Comparison of ENCODE assay signal across 2 cellular contexts in the genomic region with DNA sequence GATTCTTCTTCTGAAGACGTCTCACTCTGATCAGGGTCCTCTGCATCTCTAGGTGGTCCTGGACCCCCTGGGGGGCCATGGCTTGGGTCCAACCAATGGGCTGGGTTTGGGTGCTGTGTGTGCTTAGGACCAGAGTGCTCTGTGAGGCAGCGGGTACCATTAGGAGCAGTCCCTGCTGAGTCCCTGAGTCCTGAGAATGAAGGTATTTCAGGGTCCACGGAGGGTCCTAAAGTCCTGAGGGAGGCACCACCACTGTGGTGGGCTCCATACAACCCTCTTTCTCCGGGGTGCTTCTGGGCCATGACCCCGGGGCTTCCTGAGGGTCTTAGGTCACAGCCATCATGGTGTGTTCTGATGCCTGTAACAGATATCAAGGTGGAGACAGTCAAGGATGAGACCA.
TF ChIP-seq lines count a peak whose summit lies in the region.

No MANE protein-coding gene starts in this region.

TF ChIP-seq in HEK293, 187 proteins besides CTCF, POLR2A, EP300 and RAD21 (continued from another document):
- TF ChIP-seq ZNF10 (tag by site-specific recombination; IDR thresholded peaks at IDR 0.05), result no peak
- TF ChIP-seq HOXC10 (CRISPR knock-in tag; IDR thresholded peaks at IDR 0.05), result no peak
- TF ChIP-seq ZNF501 (tag by site-specific recombination; IDR thresholded peaks at IDR 0.05), result no peak
- TF ChIP-seq, protein P1, sequence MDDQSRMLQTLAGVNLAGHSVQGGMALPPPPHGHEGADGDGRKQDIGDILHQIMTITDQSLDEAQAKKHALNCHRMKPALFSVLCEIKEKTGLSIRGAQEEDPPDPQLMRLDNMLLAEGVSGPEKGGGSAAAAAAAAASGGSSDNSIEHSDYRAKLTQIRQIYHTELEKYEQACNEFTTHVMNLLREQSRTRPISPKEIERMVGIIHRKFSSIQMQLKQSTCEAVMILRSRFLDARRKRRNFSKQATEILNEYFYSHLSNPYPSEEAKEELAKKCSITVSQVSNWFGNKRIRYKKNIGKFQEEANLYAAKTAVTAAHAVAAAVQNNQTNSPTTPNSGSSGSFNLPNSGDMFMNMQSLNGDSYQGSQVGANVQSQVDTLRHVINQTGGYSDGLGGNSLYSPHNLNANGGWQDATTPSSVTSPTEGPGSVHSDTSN (CRISPR knock-in tag; IDR thresholded peaks at IDR 0.05), result no peak
- TF ChIP-seq ZNF311 (tag by site-specific recombination; IDR thresholded peaks at IDR 0.05; ENCODE audit: borderline replicate concordance), result no peak

TF ChIP-seq in WTC11, 78 proteins besides CTCF, POLR2A, EP300 and RAD21 (continued from another document):
- TF ChIP-seq IRF2 (CRISPR knock-in tag; IDR thresholded peaks at IDR 0.05; ENCODE audit: borderline replicate concordance, low read depth), result no peak
- TF ChIP-seq, protein P2, sequence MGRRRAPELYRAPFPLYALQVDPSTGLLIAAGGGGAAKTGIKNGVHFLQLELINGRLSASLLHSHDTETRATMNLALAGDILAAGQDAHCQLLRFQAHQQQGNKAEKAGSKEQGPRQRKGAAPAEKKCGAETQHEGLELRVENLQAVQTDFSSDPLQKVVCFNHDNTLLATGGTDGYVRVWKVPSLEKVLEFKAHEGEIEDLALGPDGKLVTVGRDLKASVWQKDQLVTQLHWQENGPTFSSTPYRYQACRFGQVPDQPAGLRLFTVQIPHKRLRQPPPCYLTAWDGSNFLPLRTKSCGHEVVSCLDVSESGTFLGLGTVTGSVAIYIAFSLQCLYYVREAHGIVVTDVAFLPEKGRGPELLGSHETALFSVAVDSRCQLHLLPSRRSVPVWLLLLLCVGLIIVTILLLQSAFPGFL (CRISPR knock-in tag; IDR thresholded peaks at IDR 0.05; ENCODE audit: borderline replicate concordance), result no peak
- TF ChIP-seq, protein P3, sequence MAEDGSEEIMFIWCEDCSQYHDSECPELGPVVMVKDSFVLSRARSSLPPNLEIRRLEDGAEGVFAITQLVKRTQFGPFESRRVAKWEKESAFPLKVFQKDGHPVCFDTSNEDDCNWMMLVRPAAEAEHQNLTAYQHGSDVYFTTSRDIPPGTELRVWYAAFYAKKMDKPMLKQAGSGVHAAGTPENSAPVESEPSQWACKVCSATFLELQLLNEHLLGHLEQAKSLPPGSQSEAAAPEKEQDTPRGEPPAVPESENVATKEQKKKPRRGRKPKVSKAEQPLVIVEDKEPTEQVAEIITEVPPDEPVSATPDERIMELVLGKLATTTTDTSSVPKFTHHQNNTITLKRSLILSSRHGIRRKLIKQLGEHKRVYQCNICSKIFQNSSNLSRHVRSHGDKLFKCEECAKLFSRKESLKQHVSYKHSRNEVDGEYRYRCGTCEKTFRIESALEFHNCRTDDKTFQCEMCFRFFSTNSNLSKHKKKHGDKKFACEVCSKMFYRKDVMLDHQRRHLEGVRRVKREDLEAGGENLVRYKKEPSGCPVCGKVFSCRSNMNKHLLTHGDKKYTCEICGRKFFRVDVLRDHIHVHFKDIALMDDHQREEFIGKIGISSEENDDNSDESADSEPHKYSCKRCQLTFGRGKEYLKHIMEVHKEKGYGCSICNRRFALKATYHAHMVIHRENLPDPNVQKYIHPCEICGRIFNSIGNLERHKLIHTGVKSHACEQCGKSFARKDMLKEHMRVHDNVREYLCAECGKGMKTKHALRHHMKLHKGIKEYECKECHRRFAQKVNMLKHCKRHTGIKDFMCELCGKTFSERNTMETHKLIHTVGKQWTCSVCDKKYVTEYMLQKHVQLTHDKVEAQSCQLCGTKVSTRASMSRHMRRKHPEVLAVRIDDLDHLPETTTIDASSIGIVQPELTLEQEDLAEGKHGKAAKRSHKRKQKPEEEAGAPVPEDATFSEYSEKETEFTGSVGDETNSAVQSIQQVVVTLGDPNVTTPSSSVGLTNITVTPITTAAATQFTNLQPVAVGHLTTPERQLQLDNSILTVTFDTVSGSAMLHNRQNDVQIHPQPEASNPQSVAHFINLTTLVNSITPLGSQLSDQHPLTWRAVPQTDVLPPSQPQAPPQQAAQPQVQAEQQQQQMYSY (CRISPR knock-in tag; IDR thresholded peaks at IDR 0.05), result no peak
- TF ChIP-seq, protein P4, sequence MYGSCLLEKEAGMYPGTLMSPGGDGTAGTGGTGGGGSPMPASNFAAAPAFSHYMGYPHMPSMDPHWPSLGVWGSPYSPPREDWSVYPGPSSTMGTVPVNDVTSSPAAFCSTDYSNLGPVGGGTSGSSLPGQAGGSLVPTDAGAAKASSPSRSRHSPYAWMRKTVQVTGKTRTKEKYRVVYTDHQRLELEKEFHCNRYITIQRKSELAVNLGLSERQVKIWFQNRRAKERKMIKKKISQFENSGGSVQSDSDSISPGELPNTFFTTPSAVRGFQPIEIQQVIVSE (CRISPR knock-in tag; IDR thresholded peaks at IDR 0.05; ENCODE audit: borderline replicate concordance), result no peak
- TF ChIP-seq PRRX2 (CRISPR knock-in tag; IDR thresholded peaks at IDR 0.05), result no peak
- no peak for TF ChIP-seq SP1 (CRISPR knock-in tag; conservative IDR thresholded peaks at IDR 0.05)
- no peak for TF ChIP-seq TCF7 (CRISPR knock-in tag; IDR thresholded peaks at IDR 0.05; ENCODE audit: low read depth)
- TF ChIP-seq ZBTB21 (CRISPR knock-in tag; IDR thresholded peaks at IDR 0.05; ENCODE audit: borderline replicate concordance), result no peak
- TF ChIP-seq ZNF317 (CRISPR knock-in tag; IDR thresholded peaks at IDR 0.05; ENCODE audit: borderline replicate concordance, low read depth), result no peak
- TF ChIP-seq, protein P5, sequence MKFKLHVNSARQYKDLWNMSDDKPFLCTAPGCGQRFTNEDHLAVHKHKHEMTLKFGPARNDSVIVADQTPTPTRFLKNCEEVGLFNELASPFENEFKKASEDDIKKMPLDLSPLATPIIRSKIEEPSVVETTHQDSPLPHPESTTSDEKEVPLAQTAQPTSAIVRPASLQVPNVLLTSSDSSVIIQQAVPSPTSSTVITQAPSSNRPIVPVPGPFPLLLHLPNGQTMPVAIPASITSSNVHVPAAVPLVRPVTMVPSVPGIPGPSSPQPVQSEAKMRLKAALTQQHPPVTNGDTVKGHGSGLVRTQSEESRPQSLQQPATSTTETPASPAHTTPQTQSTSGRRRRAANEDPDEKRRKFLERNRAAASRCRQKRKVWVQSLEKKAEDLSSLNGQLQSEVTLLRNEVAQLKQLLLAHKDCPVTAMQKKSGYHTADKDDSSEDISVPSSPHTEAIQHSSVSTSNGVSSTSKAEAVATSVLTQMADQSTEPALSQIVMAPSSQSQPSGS (CRISPR knock-in tag; IDR thresholded peaks at IDR 0.05; ENCODE audit: borderline replicate concordance, low read depth), result no peak
- TF ChIP-seq KAT7 (CRISPR knock-in tag; IDR thresholded peaks at IDR 0.05; ENCODE audit: borderline replicate concordance), result no peak
- TF ChIP-seq GRHL2 (CRISPR knock-in tag; IDR thresholded peaks at IDR 0.05; ENCODE audit: insufficient replicate concordance, severe bottlenecking), result no peak
- TF ChIP-seq MYBL2 (CRISPR knock-in tag; IDR thresholded peaks at IDR 0.05), result no peak
